15 cellular contexts compared by ENCODE assay signal in the genomic region with DNA sequence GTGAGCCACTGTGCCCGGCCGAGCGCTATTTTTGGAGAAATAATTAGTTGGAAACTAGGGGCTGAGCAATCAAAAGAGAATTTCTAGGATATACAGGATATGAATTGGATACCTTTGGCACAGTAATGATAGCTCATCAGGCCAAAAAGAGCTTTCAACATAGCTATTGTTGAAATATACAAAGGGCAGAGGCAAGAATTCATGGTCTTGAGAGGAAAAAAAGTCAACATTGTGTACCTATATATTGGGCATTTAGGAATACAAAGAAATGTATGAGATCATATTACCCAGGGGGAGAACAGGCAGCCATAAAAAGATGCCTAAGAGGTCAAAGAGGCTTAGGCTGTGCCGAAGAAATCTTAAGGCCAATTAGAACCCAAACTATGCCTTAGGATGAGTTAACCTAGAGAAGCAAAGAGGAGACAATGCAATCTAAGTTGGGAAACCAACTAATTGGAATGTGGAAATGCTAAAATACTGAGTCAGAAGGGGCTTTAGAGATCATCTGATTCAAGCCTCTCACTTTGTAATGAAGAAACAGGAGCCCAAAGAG.
DNase-seq lines count a peak whose midpoint lies in the region; ATAC-seq and TF ChIP-seq lines count a peak whose summit lies in the region.
"Had no signal": no experiment of that assay in that cellular context is flagged by ENCODE, and none has a peak within 500 bp of the region (broad histone marks: within the 10 kb centered on the region; RNA-seq: fewer than 3 reads in every experiment).

No MANE protein-coding gene starts in this region.

- no peaks in the 10 kb centered on the region for H3K36me3 Mint-ChIP-seq in natural killer cell treated with Interleukin-12 subunit alpha and Interleukin-12 subunit beta and Interleukin-15 and Interleukin-18, amount 100 ng/mL, for 72 hours
- H3K36me3 Mint-ChIP-seq in T-cell: peaks cover 1% of the 10 kb centered on the region

- ATAC-seq in natural killer cell treated with Interleukin-12 subunit alpha and Interleukin-12 subunit beta and Interleukin-15 and Interleukin-18, amount 100 ng/mL, for 72 hours: no peak
- no peak for ATAC-seq in GM21360 (IDR thresholded peaks at IDR 0.05; ENCODE audit: unreplicated experiment)
- no peak for ATAC-seq in T-cell (replicated peaks in 1 of 4)
- ATAC-seq: gastrocnemius medialis, sciatic nerve had no signal

- CTCF ChIA-PET in AG04450 (lab: Charles Lee): interaction anchor here (0.6 to 5.2 kb wide), 37 partner anchors 9 to 531 kb away, joined by 3 to 31 read pairs (median 4); a partner anchor contains a TSS
- CTCF ChIA-PET in T-cell (lab: Charles Lee): interaction anchor here (0.6 to 2.3 kb wide), 16 partner anchors 20 to 1087 kb away, joined by 3 to 27 read pairs (median 4); no protein-coding TSS in a partner anchor

- POLR2A ChIA-PET in AG04450 (lab: Yijun Ruan, JAX) (interaction anchor here (1.9 kb wide), 1 partner anchor 348 kb away, joined by 9 read pairs; no protein-coding TSS in a partner anchor), T-cell (lab: Charles Lee) (interaction anchor here in 1 of 2 donors (0.6 kb wide), 1 partner anchor 71 kb away, joined by 3 read pairs; no protein-coding TSS in a partner anchor)

- H3K27ac ChIP-seq in AG04450 (ENCODE audit: low read depth, low read length) (peak overlapping the region; percentile 81), breast epithelium (peak overlapping the region; percentile 52 to 82)
- H3K27ac ChIP-seq: gastrocnemius medialis, lower lobe of right lung had no signal

- peaks cover 0 to 2% of the 10 kb centered on the region in 2 donors for H3K4me1 ChIP-seq in breast epithelium
- H3K4me1 ChIP-seq: gastrocnemius medialis, lower lobe of right lung had no signal

- H3K9me3 Mint-ChIP-seq in natural killer cell treated with Interleukin-12 subunit alpha and Interleukin-12 subunit beta and Interleukin-15 and Interleukin-18, amount 100 ng/mL, for 72 hours: no peaks in the 10 kb centered on the region
- H3K9me3 Mint-ChIP-seq in T-cell: no peaks in the 10 kb centered on the region

- H3K27me3 Mint-ChIP-seq in natural killer cell treated with Interleukin-12 subunit alpha and Interleukin-12 subunit beta and Interleukin-15 and Interleukin-18, amount 100 ng/mL, for 72 hours: no peaks in the 10 kb centered on the region
- no peaks in the 10 kb centered on the region for H3K27me3 Mint-ChIP-seq in T-cell

- peak; percentile 58 for DNase-seq in AG04450 (ENCODE audit: low read depth, low spot score)
- DNase-seq in HS-5 (ENCODE audit: low read depth): peak; percentile 94
- no peak for DNase-seq in breast epithelium (ENCODE audit: low spot score in 2 of 2)
- DNase-seq in iris pigment epithelial cell (ENCODE audit: low read depth): peak; percentile 88
- DNase-seq in natural killer cell treated with Interleukin-12 subunit alpha and Interleukin-12 subunit beta and Interleukin-15 and Interleukin-18, amount 100 ng/mL, for 72 hours (ENCODE audit: low spot score): no peak
- DNase-seq in stimulated activated naive CD4-positive, alpha-beta T cell treated with Interleukin-2 at 50 U/mL for 16 hours (lab: John Stamatoyannopoulos, UW): no peak
- DNase-seq in T-cell: no peak
- DNase-seq: activated CD8-positive, alpha-beta memory T cell treated with anti-CD3 and anti-CD28 coated beads, Interleukin-2, amount 50 U/mL, for 48 hours; anterior cingulate cortex; C1 segment of cervical spinal cord; gastrocnemius medialis; lower lobe of right lung; NCI-H1436 treated with DMSO at 0.1 percent for 48 hours had no signal

- no peak overlapping the region for H3K27ac Mint-ChIP-seq in natural killer cell treated with Interleukin-12 subunit alpha and Interleukin-12 subunit beta and Interleukin-15 and Interleukin-18, amount 100 ng/mL, for 72 hours
- H3K27ac Mint-ChIP-seq in T-cell: no peak overlapping the region

- H3K4me1 Mint-ChIP-seq in natural killer cell treated with Interleukin-12 subunit alpha and Interleukin-12 subunit beta and Interleukin-15 and Interleukin-18, amount 100 ng/mL, for 72 hours (ENCODE audit: low read depth in 2 of 2): peaks cover 0 to 3% of the 10 kb centered on the region in 2 donors
- H3K4me1 Mint-ChIP-seq in T-cell: no peaks in the 10 kb centered on the region

- no peaks in the 10 kb centered on the region for H3K36me3 ChIP-seq in breast epithelium
- H3K36me3 ChIP-seq: gastrocnemius medialis, lower lobe of right lung had no signal

- intact Hi-C loops in breast epithelium (cut with DNase I; ENCODE audit: low total_unique reads): no loop called here

- no peak overlapping the region for H3K4me3 Mint-ChIP-seq in natural killer cell treated with Interleukin-12 subunit alpha and Interleukin-12 subunit beta and Interleukin-15 and Interleukin-18, amount 100 ng/mL, for 72 hours
- no peak overlapping the region for H3K4me3 Mint-ChIP-seq in T-cell

- H3K27me3 ChIP-seq in AG04450 (ENCODE audit: control insufficient read depth, insufficient read depth, low read length) (no peaks in the 10 kb centered on the region), breast epithelium (no peaks in the 10 kb centered on the region)
- H3K27me3 ChIP-seq: gastrocnemius medialis had no signal

- H3K9me3 ChIP-seq in AG04450 (ENCODE audit: control insufficient read depth, insufficient read depth, low read length) (no peaks in the 10 kb centered on the region), breast epithelium (no peaks in the 10 kb centered on the region)
- H3K9me3 ChIP-seq: gastrocnemius medialis, lower lobe of right lung had no signal

- H3K4me3 ChIP-seq in AG04450 (ENCODE audit: low read depth, low read length) (no peak overlapping the region), breast epithelium (no peak overlapping the region)
- H3K4me3 ChIP-seq: gastrocnemius medialis, lower lobe of right lung had no signal

- no peak for TF ChIP-seq CTCF in AG04450 (IDR thresholded peaks at IDR 0.05; ENCODE audit: low read depth, low read length)
- TF ChIP-seq CTCF in breast epithelium (IDR thresholded peaks at IDR 0.05): no peak

- TF ChIP-seq POLR2A in breast epithelium (IDR thresholded peaks at IDR 0.05): no peak

Comparison
In these comparisons a context has a peak if more than half of its experiments do, and no peak if none do; other contexts are left out.
1. DNase-seq: peak in AG04450 (single experiment), HS-5 (single experiment) and iris pigment epithelial cell (single experiment); none in breast epithelium (0 of 2), natural killer cell treated with Interleukin-12 subunit alpha and Interleukin-12 subunit beta and Interleukin-15 and Interleukin-18, amount 100 ng/mL, for 72 hours (single experiment), stimulated activated naive CD4-positive, alpha-beta T cell treated with Interleukin-2 at 50 U/mL for 16 hours (single experiment) and T-cell (0 of 34).